17 cellular contexts compared by ENCODE assay signal in genomic region chr5:74093501-74093993, GRCh38.
"Had no signal": no experiment of that assay in that cellular context is flagged by ENCODE, and none has a peak within 500 bp of the region (broad histone marks: within the 10 kb centered on the region; RNA-seq: fewer than 3 reads in every experiment).

No MANE protein-coding gene starts in this region.

- H3K9me3 ChIP-seq: breast epithelium, pancreas had no signal

- H3K4me3 ChIP-seq: breast epithelium, pancreas had no signal

- H3K4me1 Mint-ChIP-seq: activated CD8-positive, alpha-beta memory T cell treated with anti-CD3 and anti-CD28 coated beads, Interleukin-2, amount 10 ng/mL, durations not matched to agents 7 days and 5 days; activated naive CD8-positive, alpha-beta T cell treated with anti-CD3 and anti-CD28 coated beads, Interleukin-2, amount 50 U/mL, for 24 hours; naive B cell had no signal

- H3K27me3 ChIP-seq: breast epithelium, pancreas had no signal

- H3K4me1 ChIP-seq: breast epithelium, pancreas had no signal

- H3K36me3 Mint-ChIP-seq: activated CD8-positive, alpha-beta memory T cell treated with anti-CD3 and anti-CD28 coated beads, Interleukin-2, amount 10 ng/mL, durations not matched to agents 7 days and 5 days; naive B cell had no signal

- ATAC-seq: activated CD8-positive, alpha-beta memory T cell treated with anti-CD3 and anti-CD28 coated beads, Interleukin-2, amount 10 ng/mL, durations not matched to agents 7 days and 5 days; activated naive CD8-positive, alpha-beta T cell treated with anti-CD3 and anti-CD28 coated beads, Interleukin-2, amount 50 U/mL, for 24 hours; effector memory CD8-positive, alpha-beta T cell; left lobe of liver; pancreas; stimulated activated naive CD8-positive, alpha-beta T cell treated with anti-CD3 and anti-CD28 coated beads, Interleukin-15, Interleukin-2, amounts not matched to agents 100 U/mL and 50 U/mL, for 24 hours had no signal

- DNase-seq: activated CD4-positive, alpha-beta T cell treated with anti-CD3 and anti-CD28 coated beads for 1 hour; activated CD4-positive, alpha-beta T cell treated with anti-CD3 and anti-CD28 coated beads, Interleukin-2, amount 50 U/mL, for 48 hours; activated CD8-positive, alpha-beta memory T cell treated with anti-CD3 and anti-CD28 coated beads, Interleukin-2, amount 10 ng/mL, durations not matched to agents 7 days and 5 days; activated naive CD4-positive, alpha-beta T cell treated with anti-CD3 and anti-CD28 coated beads for 36 hours; activated naive CD8-positive, alpha-beta T cell treated with anti-CD3 and anti-CD28 coated beads, Interleukin-2, amount 50 U/mL, for 24 hours; activated T-cell treated with anti-CD3 and anti-CD28 coated beads, Interleukin-2, amount 50 U/mL, for 1 hour; aorta; cerebellar nuclear complex; effector memory CD8-positive, alpha-beta T cell; naive B cell; pancreas; stimulated activated naive CD8-positive, alpha-beta T cell treated with anti-CD3 and anti-CD28 coated beads, Interleukin-15, Interleukin-2, amounts not matched to agents 100 U/mL and 50 U/mL, for 24 hours; trophoblast cell had no signal

- H3K9me3 Mint-ChIP-seq: activated naive CD4-positive, alpha-beta T cell treated with anti-CD3 and anti-CD28 coated beads for 36 hours; dendritic cell treated with granulocyte-macrophage colony-stimulating factor and Interleukin-4, amounts not matched to agents 40 ng/mL and 50 ng/mL, for 4 days; effector memory CD8-positive, alpha-beta T cell had no signal

- H3K27me3 Mint-ChIP-seq: activated naive CD8-positive, alpha-beta T cell treated with anti-CD3 and anti-CD28 coated beads, Interleukin-2, amount 50 U/mL, for 24 hours; naive B cell had no signal

- H3K4me3 Mint-ChIP-seq: activated CD8-positive, alpha-beta memory T cell treated with anti-CD3 and anti-CD28 coated beads, Interleukin-2, amount 10 ng/mL, durations not matched to agents 7 days and 5 days; activated naive CD4-positive, alpha-beta T cell treated with anti-CD3 and anti-CD28 coated beads for 36 hours; activated naive CD8-positive, alpha-beta T cell treated with anti-CD3 and anti-CD28 coated beads, Interleukin-2, amount 50 U/mL, for 24 hours; dendritic cell treated with granulocyte-macrophage colony-stimulating factor and Interleukin-4, amounts not matched to agents 40 ng/mL and 50 ng/mL, for 4 days; effector memory CD8-positive, alpha-beta T cell; naive B cell had no signal

- H3K27ac ChIP-seq: breast epithelium, pancreas had no signal

- H3K27ac Mint-ChIP-seq: activated CD8-positive, alpha-beta memory T cell treated with anti-CD3 and anti-CD28 coated beads, Interleukin-2, amount 10 ng/mL, durations not matched to agents 7 days and 5 days; activated naive CD4-positive, alpha-beta T cell treated with anti-CD3 and anti-CD28 coated beads for 36 hours; activated naive CD8-positive, alpha-beta T cell treated with anti-CD3 and anti-CD28 coated beads, Interleukin-2, amount 50 U/mL, for 24 hours; activated T-helper 2 cell treated with anti-CD3 and anti-CD28 coated beads, Interferon-gamma antibody, Interleukin-2, Interleukin-4, amounts not matched to agents 10 μg/mL and 5 μg/mL and 100 μg/mL, durations not matched to agents 14 hours and 24 hours and 36 hours; dendritic cell treated with granulocyte-macrophage colony-stimulating factor and Interleukin-4, amounts not matched to agents 40 ng/mL and 50 ng/mL, for 4 days; effector memory CD8-positive, alpha-beta T cell; naive B cell had no signal

- H3K36me3 ChIP-seq: breast epithelium, pancreas had no signal
